In genomic region chr5:38615042-38615441, GRCh38 we compare ENCODE assay signal across 28 cellular contexts. TPM values are rescaled to one million over a fixed set of nuclear protein-coding genes. Genes with fewer than 3 reads are reported as not detected.
"Had no signal": no experiment of that assay in that cellular context is flagged by ENCODE, and none has a peak within 500 bp of the region (broad histone marks: within the 10 kb centered on the region; RNA-seq: fewer than 3 reads in every experiment).

No MANE protein-coding gene starts in this region.

- H3K4me1 ChIP-seq: ascending aorta, Peyer's patch had no signal

- H3K27me3 ChIP-seq: ascending aorta, Peyer's patch, SJSA1 had no signal

- FAIRE-seq: TTC549 had no signal

- H3K27ac ChIP-seq: ascending aorta, Peyer's patch, RWPE1, SJSA1 had no signal

- H3K4me3 Mint-ChIP-seq: activated CD8-positive, alpha-beta T cell treated with anti-CD3 and anti-CD28 coated beads, Interleukin-2, amount 10 ng/mL, durations not matched to agents 7 days and 5 days; activated naive CD4-positive, alpha-beta T cell treated with anti-CD3 and anti-CD28 coated beads, Interleukin-2, amount 50 U/mL, for 24 hours; activated naive CD8-positive, alpha-beta T cell treated with anti-CD3 and anti-CD28 coated beads, Interleukin-2, amount 50 U/mL, for 24 hours; brain; T-helper 17 cell; WTC11 had no signal

- H3K4me3 ChIP-seq: ascending aorta, Peyer's patch, SJSA1 had no signal

- ATAC-seq: activated CD8-positive, alpha-beta T cell treated with anti-CD3 and anti-CD28 coated beads, Interleukin-2, amount 10 ng/mL, durations not matched to agents 7 days and 5 days; activated naive CD8-positive, alpha-beta T cell treated with anti-CD3 and anti-CD28 coated beads, Interleukin-2, amount 50 U/mL, for 24 hours; T-helper 17 cell; WTC11 had no signal

- DNase-seq: activated CD4-positive, alpha-beta T cell treated with anti-CD3 and anti-CD28 coated beads for 48 hours; activated CD4-positive, alpha-beta T cell treated with anti-CD3 and anti-CD28 coated beads, Interleukin-2, amount 50 U/mL, for 4 hours; activated CD4-positive, CD25-positive, alpha-beta regulatory T cell treated with anti-CD3 and anti-CD28 coated beads, Interleukin-2, amount 50 U/mL, for 72 hours; activated CD8-positive, alpha-beta memory T cell treated with anti-CD3 and anti-CD28 coated beads, Interleukin-2, amount 50 U/mL, for 48 hours; activated CD8-positive, alpha-beta T cell treated with anti-CD3 and anti-CD28 coated beads, Interleukin-2, amount 10 ng/mL, durations not matched to agents 7 days and 5 days; activated naive CD8-positive, alpha-beta T cell treated with anti-CD3 and anti-CD28 coated beads, Interleukin-2, amount 50 U/mL, for 24 hours; activated T-cell treated with anti-CD3 and anti-CD28 coated beads, Interleukin-2, amount 50 U/mL, for 1 hour; amniotic stem cell; Karpas-422; MM.1S; NCI-H1105; NCI-H1436; NCI-H1694 treated with DMSO at 0.1 percent for 48 hours; NCI-H345; NCI-H510A; NCI-H69; NK-92 treated with Interleukin-12 subunit alpha and Interleukin-12 subunit beta, amount 100 ng/mL, for 24 hours; Peyer's patch; SHP77; T-helper 17 cell; T-helper 9 cell had no signal

- H3K4me1 Mint-ChIP-seq: activated naive CD4-positive, alpha-beta T cell treated with anti-CD3 and anti-CD28 coated beads, Interleukin-2, amount 50 U/mL, for 24 hours; activated naive CD8-positive, alpha-beta T cell treated with anti-CD3 and anti-CD28 coated beads, Interleukin-2, amount 50 U/mL, for 24 hours; T-helper 17 cell had no signal

- H3K27me3 Mint-ChIP-seq: activated naive CD4-positive, alpha-beta T cell treated with anti-CD3 and anti-CD28 coated beads, Interleukin-2, amount 50 U/mL, for 24 hours; activated naive CD8-positive, alpha-beta T cell treated with anti-CD3 and anti-CD28 coated beads, Interleukin-2, amount 50 U/mL, for 24 hours; brain; T-helper 17 cell had no signal

- H3K27ac Mint-ChIP-seq: activated CD8-positive, alpha-beta T cell treated with anti-CD3 and anti-CD28 coated beads, Interleukin-2, amount 10 ng/mL, durations not matched to agents 7 days and 5 days; activated naive CD4-positive, alpha-beta T cell treated with anti-CD3 and anti-CD28 coated beads, Interleukin-2, amount 50 U/mL, for 24 hours; activated naive CD8-positive, alpha-beta T cell treated with anti-CD3 and anti-CD28 coated beads, Interleukin-2, amount 50 U/mL, for 24 hours; brain; T-helper 17 cell; WTC11 had no signal

- H3K36me3 Mint-ChIP-seq: activated naive CD4-positive, alpha-beta T cell treated with anti-CD3 and anti-CD28 coated beads, Interleukin-2, amount 50 U/mL, for 24 hours had no signal

- H3K36me3 ChIP-seq: ascending aorta, Peyer's patch, SJSA1 had no signal

RNA-seq across cellular contexts. Expression of gene LIFR, which starts 58.6 kb away (rescaled TPM):
- total RNA-seq: activated CD8-positive, alpha-beta T cell treated with anti-CD3 and anti-CD28 coated beads, Interleukin-2, amount 10 ng/mL, durations not matched to agents 7 days and 5 days had no signal
